ENCODE assay signal across 8 cellular contexts in the genomic region with DNA sequence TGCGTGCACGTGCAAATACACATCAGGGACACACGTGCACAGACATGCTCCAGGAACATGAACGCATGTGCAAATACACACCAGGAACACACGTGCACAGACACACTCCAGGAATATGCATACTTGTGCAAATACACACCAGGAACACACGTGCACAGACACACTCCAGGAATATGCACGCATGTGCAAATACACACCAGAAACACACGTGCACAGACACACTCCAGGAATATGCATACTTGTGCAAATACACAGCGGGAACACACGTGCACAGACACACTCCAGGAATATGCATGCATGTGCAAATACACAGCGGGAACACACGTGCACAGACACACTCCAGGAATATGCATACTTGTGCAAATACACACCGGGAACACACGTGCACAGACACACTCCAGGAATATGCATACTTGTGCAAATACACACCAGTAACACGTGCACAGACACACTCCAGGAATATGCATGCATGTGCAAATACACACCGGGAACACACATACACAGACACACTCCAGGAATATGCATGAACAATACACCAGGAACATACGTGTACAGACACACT. TPM values are rescaled to one million over a fixed set of nuclear protein-coding genes. Genes with fewer than 3 reads are reported as not detected.
A peak's percentile ranks its signal among the peaks of the same experiment; 100 is the strongest.
DNase-seq lines count a peak whose midpoint lies in the region; TF ChIP-seq lines count a peak whose summit lies in the region.
"Not testable (repeated sequence)": the region's sequence is repeated elsewhere in the genome, so short reads cannot be mapped to it uniquely, and the experiment has no call there.

No MANE protein-coding gene starts in this region.

- H3K27me3 ChIP-seq in BLaER1; SJCRH30; brain microvascular endothelial cell (replicated peaks); layer of hippocampus (ENCODE audit: control insufficient read depth, insufficient read depth, low read length); neural progenitor cell; sigmoid colon; transverse colon: not testable (repeated sequence)
- H3K27me3 ChIP-seq in esophagus squamous epithelium: peaks cover 0 to 19% (median 0%) of the 10 kb centered on the region in 4 donors

- H3K27ac Mint-ChIP-seq in neural progenitor cell: peak overlapping the region; percentile 89

- H3F3A ChIP-seq in neural progenitor cell (ENCODE audit: low read depth): peaks cover 18% of the 10 kb centered on the region

- H2AFZ ChIP-seq in neural progenitor cell (replicated peaks): not testable (repeated sequence)

- peak overlapping the region; percentile 46 for H3K4me3 Mint-ChIP-seq in neural progenitor cell

- peak overlapping the region; percentile 76 for H3K4me2 ChIP-seq in BLaER1
- not testable (repeated sequence) for H3K4me2 ChIP-seq in neural progenitor cell

- not testable (repeated sequence) for H4K20me1 ChIP-seq in BLaER1; neural progenitor cell (ENCODE audit: low read depth)

- not testable (repeated sequence) for H3K4me3 ChIP-seq in BLaER1, SJCRH30, esophagus squamous epithelium, neural progenitor cell, transverse colon
- peak overlapping the region; percentile 15 for H3K4me3 ChIP-seq in brain microvascular endothelial cell (ENCODE audit: low read depth, low read length)
- peak overlapping the region in 1 of 4 donors; percentile 19 for H3K4me3 ChIP-seq in sigmoid colon

- H3K36me3 Mint-ChIP-seq in neural progenitor cell: not testable (repeated sequence)

- not testable (repeated sequence) for H3K9ac ChIP-seq in BLaER1, neural progenitor cell

- not testable (repeated sequence) for DNase-seq in SJCRH30; brain microvascular endothelial cell; esophagus squamous epithelium (lab: John Stamatoyannopoulos, UW); neural progenitor cell (ENCODE audit: low spot score); sigmoid colon; transverse colon

- H3K27me3 Mint-ChIP-seq in neural progenitor cell (ENCODE audit: insufficient read depth, low read depth): not testable (repeated sequence)

- not testable (repeated sequence) for H3K79me2 ChIP-seq in neural progenitor cell (ENCODE audit: low read depth)

- intact Hi-C loops in esophagus squamous epithelium (cut with DNase I); transverse colon (cut with DNase I; ENCODE audit: low total_unique reads): not testable (repeated sequence)
- intact Hi-C loops in sigmoid colon (cut with DNase I): loop anchor here (2.0 kb wide), 1 partner anchor 17 kb away; no protein-coding TSS in a partner anchor

- H3K36me3 ChIP-seq in BLaER1; SJCRH30; brain microvascular endothelial cell (replicated peaks); esophagus squamous epithelium; neural progenitor cell; sigmoid colon; transverse colon: not testable (repeated sequence)

- not testable (repeated sequence) for TF ChIP-seq EP300 in sigmoid colon (IDR thresholded peaks at IDR 0.05); transverse colon (IDR thresholded peaks at IDR 0.05; ENCODE audit: low read depth)

- not testable (repeated sequence) for TF ChIP-seq POLR2A in esophagus squamous epithelium (IDR thresholded peaks at IDR 0.05); sigmoid colon (IDR thresholded peaks at IDR 0.05); transverse colon (IDR thresholded peaks at IDR 0.05)

- peaks cover 45% of the 10 kb centered on the region for H3K4me1 Mint-ChIP-seq in neural progenitor cell

- H3K27ac ChIP-seq in BLaER1, neural progenitor cell: not testable (repeated sequence)
- peak overlapping the region; percentile 97 for H3K27ac ChIP-seq in SJCRH30
- peak overlapping the region; percentile 98 for H3K27ac ChIP-seq in brain microvascular endothelial cell
- H3K27ac ChIP-seq in esophagus squamous epithelium: peak overlapping the region; percentile 51 to 89 (median 85)
- peak overlapping the region; percentile 74 for H3K27ac ChIP-seq in layer of hippocampus (ENCODE audit: low read depth, low read length)
- H3K27ac ChIP-seq in sigmoid colon: peak overlapping the region; percentile 68 to 98 (median 90)
- peak overlapping the region in 3 of 4 donors; percentile 75 to 82 (median 80) for H3K27ac ChIP-seq in transverse colon

- 73 to 78% methylated on average over 16 to 17 of the region's 17 CpGs for WGBS in esophagus squamous epithelium, 2 donors
- 85 to 89% methylated on average over 17 of the region's 17 CpGs for WGBS in sigmoid colon, 2 donors
- WGBS in transverse colon (ENCODE audit: low coverage in 1 of 2), 2 donors: 78 to 84% methylated on average over 15 to 17 of the region's 17 CpGs

- TF ChIP-seq CTCF in brain microvascular endothelial cell (IDR thresholded peaks at IDR 0.05; ENCODE audit: low read depth, low read length, missing control alignments); esophagus squamous epithelium (IDR thresholded peaks at IDR 0.05); neural progenitor cell (IDR thresholded peaks at IDR 0.05); sigmoid colon (IDR thresholded peaks at IDR 0.05); transverse colon (IDR thresholded peaks at IDR 0.05): not testable (repeated sequence)

- H3K9me3 Mint-ChIP-seq in neural progenitor cell: not testable (repeated sequence)

- in situ Hi-C loops in brain microvascular endothelial cell (cut with HindIII; ENCODE audit: low pct_ligation_motif_present, low sequenced_read_pairs); transverse colon (cut with MboI; ENCODE audit: low pct_ligation_motif_present in 1 of 4, low pct_unique_long_range_greater_than_20kb in 1 of 4, low sequenced_read_pairs in 3 of 4): not testable (repeated sequence)

- H3K9me3 ChIP-seq in BLaER1: peaks cover 13% of the 10 kb centered on the region
- not testable (repeated sequence) for H3K9me3 ChIP-seq in SJCRH30 (replicated peaks); esophagus squamous epithelium; neural progenitor cell (ENCODE audit: low read depth); sigmoid colon; transverse colon

- H3K4me1 ChIP-seq in BLaER1 (peaks cover 67% of the 10 kb centered on the region), SJCRH30 (peaks cover 59% of the 10 kb centered on the region), esophagus squamous epithelium (peaks cover 14 to 46% (median 44%) of the 10 kb centered on the region in 3 donors), neural progenitor cell (peaks cover 11% of the 10 kb centered on the region), sigmoid colon (peaks cover 0 to 48% (median 35%) of the 10 kb centered on the region in 4 donors), transverse colon (peaks cover 0 to 25% (median 19%) of the 10 kb centered on the region in 4 donors)

RNA-seq across cellular contexts. Expression of gene POFUT2, which starts 20.0 kb away (rescaled TPM):
- total RNA-seq in SJCRH30 (2014; rRNA removed; shearing (Covaris generic)): 15.2 and 16.5 TPM in 2 replicates
- total RNA-seq in esophagus squamous epithelium (10 to 100 TPM in 2 of 4 donors, 1 to 10 TPM in 2; 7.9 to 11.4 (median 9.4) TPM), neural progenitor cell (ENCODE audit: low replicate concordance) (28.5 and 42.7 TPM in 2 replicates), sigmoid colon (10 to 100 TPM; 13.0 to 31.3 (median 20.9) TPM), transverse colon (10 to 100 TPM; 29.9 to 79.3 (median 33.3) TPM)
- 10 to 100 TPM in 1 of 3 donors, 1 to 10 TPM in 2; 2.5 to 21.6 (median 3.0) TPM for polyA plus RNA-seq in sigmoid colon
